8 cellular contexts compared by ENCODE assay signal in genomic region chr15:58934114-58934447, GRCh38. TPM values are rescaled to one million over a fixed set of nuclear protein-coding genes. Genes with fewer than 3 reads are reported as not detected.
DNase-seq lines count a peak whose midpoint lies in the region; ATAC-seq and TF ChIP-seq lines count a peak whose summit lies in the region.

No MANE protein-coding gene starts in this region.

- H3K36me3 ChIP-seq in gastroesophageal sphincter (peaks cover 0 to 2% of the 10 kb centered on the region in 2 donors), rectal smooth muscle tissue (ENCODE audit: control insufficient read depth, insufficient read depth, low read length) (peaks cover under 1% of the 10 kb centered on the region)

- peak overlapping the region; percentile 94 for H3K27ac Mint-ChIP-seq in T-helper 17 cell

- H3K4me1 ChIP-seq in gastroesophageal sphincter = peaks cover 5 to 40% (median 10%) of the 10 kb centered on the region in 3 donors
- H3K4me1 ChIP-seq in rectal smooth muscle tissue (ENCODE audit: control insufficient read depth, insufficient read depth, low read length) = peaks cover 11% of the 10 kb centered on the region

- H3K36me3 Mint-ChIP-seq in T-helper 17 cell (ENCODE audit: low read depth) = peaks cover 2% of the 10 kb centered on the region

- H3K9ac ChIP-seq in rectal smooth muscle tissue (ENCODE audit: low read length) = peak overlapping the region; percentile 42

- H3K27me3 ChIP-seq in gastroesophageal sphincter (no peaks in the 10 kb centered on the region), rectal smooth muscle tissue (ENCODE audit: control insufficient read depth, insufficient read depth, low read length) (no peaks in the 10 kb centered on the region)

- H3K4me3 ChIP-seq in gastroesophageal sphincter (peak overlapping the region; percentile 70 to 78), rectal smooth muscle tissue (ENCODE audit: low read length) (peak overlapping the region; percentile 83)

- peak; percentile 11 for ATAC-seq in GM19455 (IDR thresholded peaks at IDR 0.05; ENCODE audit: unreplicated experiment)
- ATAC-seq in T-helper 17 cell = no peak
- no peak for ATAC-seq in gastroesophageal sphincter
- ATAC-seq in GM21619 (IDR thresholded peaks at IDR 0.05; ENCODE audit: unreplicated experiment) = no peak
- ATAC-seq in GM21528 (IDR thresholded peaks at IDR 0.05; ENCODE audit: low FRiP score, unreplicated experiment) = no peak

- H3K4me1 Mint-ChIP-seq in T-helper 17 cell = peaks cover 20% of the 10 kb centered on the region

- H3K4me3 Mint-ChIP-seq in T-helper 17 cell = peak overlapping the region; percentile 97

- WGBS in gastroesophageal sphincter (ENCODE audit: low coverage in 1 of 2), 2 donors = 13 to 17% methylated on average over 4 of the region's 4 CpGs

- H3K27ac ChIP-seq in gastroesophageal sphincter (peak overlapping the region; percentile 87 to 100 (median 96)), rectal smooth muscle tissue (ENCODE audit: low read depth, low read length) (peak overlapping the region; percentile 94)

- TF ChIP-seq EP300 in gastroesophageal sphincter (IDR thresholded peaks at IDR 0.05) = no peak

- TF ChIP-seq CTCF in gastroesophageal sphincter (IDR thresholded peaks at IDR 0.05) = peak in 1 of 4 experiments; percentile 5

- no peaks in the 10 kb centered on the region for H3K9me3 ChIP-seq in T-helper 17 cell (ENCODE audit: control insufficient read depth, low read length, poor library complexity, severe bottlenecking)
- no peaks in the 10 kb centered on the region for H3K9me3 ChIP-seq in gastroesophageal sphincter

- no peak for TF ChIP-seq POLR2A in gastroesophageal sphincter (IDR thresholded peaks at IDR 0.05)

- no peaks in the 10 kb centered on the region for H3K27me3 Mint-ChIP-seq in T-helper 17 cell

- no peak for DNase-seq in T-helper 17 cell
- DNase-seq in GF-D8 (lab: John Stamatoyannopoulos, UW) = no peak
- no peak for DNase-seq in NCI-H2171 treated with DMSO at 0.1 percent for 48 hours (lab: John Stamatoyannopoulos, UW)

RNA-seq across cellular contexts. Expression of gene SLTM, which starts 0.6 kb away (rescaled TPM):
- total RNA-seq in T-helper 17 cell = 100 to 1,000 TPM; 174 to 209 TPM
- 100 to 1,000 TPM in 1 of 4 donors, 10 to 100 TPM in 3; 79.2 to 120 (median 84.4) TPM for total RNA-seq in gastroesophageal sphincter

RNA-seq across cellular contexts. Expression of gene RNF111, which starts 53.4 kb away (rescaled TPM):
- total RNA-seq in T-helper 17 cell = 10 to 100 TPM; 41.3 to 41.8 TPM
- 10 to 100 TPM; 17.5 to 20.4 (median 18.5) TPM for total RNA-seq in gastroesophageal sphincter
